1 cellular context compared by ENCODE assay signal in genomic region chr16:2487517-2487842, GRCh38.
TF ChIP-seq lines count a peak whose summit lies in the region.

No MANE protein-coding gene starts in this region.

TF ChIP-seq in GM23338, 12 proteins besides CTCF, POLR2A, EP300 and RAD21 (continued from another document):
- TF ChIP-seq ZNF462 (CRISPR knock-in tag; IDR thresholded peaks at IDR 0.05) (no peak), STAT1 (IDR thresholded peaks at IDR 0.05; ENCODE audit: unreplicated experiment) (no peak), ETS1 (IDR thresholded peaks at IDR 0.05) (no peak), EZH2phosphoT487 (IDR thresholded peaks at IDR 0.05; ENCODE audit: unreplicated experiment) (no peak), REST (IDR thresholded peaks at IDR 0.05; ENCODE audit: unreplicated experiment) (no peak), JUNB (IDR thresholded peaks at IDR 0.05; ENCODE audit: unreplicated experiment) (no peak)
